In the genomic region with DNA sequence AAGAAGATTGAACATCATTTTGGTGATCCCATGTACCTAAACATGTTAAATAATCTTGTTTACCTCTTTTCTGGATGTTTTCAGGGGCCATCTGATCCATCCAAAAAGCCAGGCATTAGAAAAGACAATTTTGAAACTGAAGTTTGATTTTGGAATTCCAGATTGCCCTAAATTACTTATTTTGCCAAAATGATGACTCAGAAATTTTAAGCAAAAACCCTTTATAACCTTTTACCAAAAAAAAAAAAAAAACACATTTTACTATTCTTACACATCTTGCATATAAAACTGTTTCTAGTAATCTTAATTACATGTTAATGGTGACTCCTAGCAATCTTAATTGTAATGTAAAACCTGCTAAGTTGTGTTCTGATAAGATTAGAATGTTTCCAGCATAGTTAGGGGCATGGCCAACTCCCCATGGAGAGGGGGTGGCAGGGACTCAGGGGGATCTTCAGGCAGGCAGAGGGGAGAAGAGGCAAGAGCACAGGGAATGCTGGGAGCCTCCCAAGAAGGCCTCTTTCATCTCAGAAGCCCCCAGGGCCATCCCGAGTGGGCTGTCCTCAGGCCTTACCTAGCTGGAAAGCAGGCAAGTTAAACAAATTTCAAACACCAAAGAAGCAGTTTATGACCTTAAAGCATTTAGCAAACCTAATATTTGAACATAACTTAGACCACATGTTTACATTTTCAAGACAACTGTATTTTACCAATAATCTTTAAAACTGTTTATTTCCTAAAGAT, we compare ENCODE assay signal across 1 cellular context.
TF ChIP-seq lines count a peak whose summit lies in the region.

No MANE protein-coding gene starts in this region.

TF ChIP-seq in K562, 482 proteins besides CTCF, POLR2A, EP300 and RAD21:
- TF ChIP-seq CBFA2T3 (IDR thresholded peaks at IDR 0.05) = peak; percentile 42
- 0 out of 2 replicates have a peak, but pooled peaks have one; percentile 5 for TF ChIP-seq TAL1 (IDR thresholded peaks at IDR 0.05)
- TF ChIP-seq CHD2 (IDR thresholded peaks at IDR 0.05; ENCODE audit: low read depth, low read length) = no peak
- TF ChIP-seq ARID1B (IDR thresholded peaks at IDR 0.05) = 0 out of 2 replicates have a peak, but pooled peaks have one; percentile 19
- TF ChIP-seq C11orf30 (IDR thresholded peaks at IDR 0.05; ENCODE audit: low read depth) = peak; percentile 46; the same call in 1 of the 2 replicates
- TF ChIP-seq ZNF316 (IDR thresholded peaks at IDR 0.05) = peak; percentile 80
